In the genomic region with DNA sequence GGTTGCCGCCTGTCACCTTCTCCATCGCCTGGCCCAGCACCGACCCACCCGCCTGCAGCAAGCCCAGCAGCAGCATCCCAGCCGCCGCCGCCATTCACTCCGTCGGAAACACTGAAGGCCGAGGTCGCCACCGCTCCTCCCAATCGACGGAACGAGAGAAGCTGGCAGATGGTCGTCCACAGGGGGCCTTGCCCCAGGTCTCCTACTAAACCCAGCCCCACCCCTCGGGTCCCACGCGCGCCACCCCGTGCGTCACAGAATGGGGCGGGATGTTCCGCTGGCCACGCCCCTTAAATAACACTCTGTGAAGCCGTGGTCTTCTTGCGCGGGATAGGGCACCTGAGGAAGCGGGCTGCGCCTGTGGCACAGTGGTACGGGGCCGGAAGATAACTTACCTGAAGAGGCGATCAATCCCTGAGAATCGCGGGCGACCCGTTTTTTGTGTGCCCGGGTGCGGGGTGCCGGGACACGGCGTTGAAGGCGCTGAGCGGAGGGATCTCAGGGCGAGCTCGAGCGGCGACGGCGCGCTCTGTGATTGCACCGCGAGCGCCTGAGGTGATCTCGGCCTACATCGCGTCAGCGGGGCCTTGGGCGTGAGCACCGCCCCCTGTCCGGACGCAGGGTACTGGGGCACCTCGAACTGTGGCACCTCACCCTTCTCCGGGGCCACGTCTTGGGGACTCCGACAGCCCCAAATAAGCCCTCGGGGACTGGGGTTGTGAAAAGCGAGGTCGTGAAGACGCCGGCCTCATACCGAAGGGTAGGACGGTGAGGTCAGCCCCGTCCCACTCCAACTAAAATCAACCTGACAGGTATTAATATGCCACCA, we compare ENCODE assay signal across 8 cellular contexts. TPM values are rescaled to one million over a fixed set of nuclear protein-coding genes. Genes with fewer than 3 reads are reported as not detected.
A peak's percentile ranks its signal among the peaks of the same experiment; 100 is the strongest.
DNase-seq lines count a peak whose midpoint lies in the region; ATAC-seq and TF ChIP-seq lines count a peak whose summit lies in the region.

Gene CYP51A1, minus strand, starts transcription at position 207 of the 829 bp plus-strand sequence. Its CDS starts 113 bp downstream, at position 94.

- TF ChIP-seq CTCF in GM20000 (IDR thresholded peaks at IDR 0.05; ENCODE audit: extremely low read depth, missing control alignments) (no peak), lower lobe of right lung (IDR thresholded peaks at IDR 0.05) (peak; percentile 10)

- DNase-seq in CMK (ENCODE audit: low read depth) = peak; percentile 86
- DNase-seq in GM20000 (ENCODE audit: low spot score) = peak; percentile 93
- DNase-seq in HS-5 (ENCODE audit: low read depth) = peak; percentile 67
- DNase-seq in NK-92 (lab: John Stamatoyannopoulos, UW; ENCODE audit: unreplicated experiment) = peak; percentile 64
- peak; percentile 87 to 89 for DNase-seq in activated CD8-positive, alpha-beta memory T cell treated with anti-CD3 and anti-CD28 coated beads for 1 hour (ENCODE audit: extremely low read depth in 1 of 2, low read depth in 1 of 2)
- DNase-seq in lower lobe of right lung = peak; percentile 93
- DNase-seq in stimulated activated CD4-positive, alpha-beta T cell treated with anti-CD3 and anti-CD28 coated beads, TNF-alpha, amount 100 ng/mL, for 1 hour (ENCODE audit: low read depth in 3 of 3, low spot score in 1 of 3) = peak; percentile 75 to 90 (median 81)

- H3K4me1 ChIP-seq in ectodermal cell (ENCODE audit: control insufficient read depth, insufficient read depth, low read length) (no peaks in the 10 kb centered on the region), lower lobe of right lung (peaks cover 11% of the 10 kb centered on the region)

- peaks cover 5% of the 10 kb centered on the region for H3K36me3 ChIP-seq in ectodermal cell (ENCODE audit: control insufficient read depth, insufficient read depth, low read length)
- H3K36me3 ChIP-seq in lower lobe of right lung = peaks cover 19% of the 10 kb centered on the region

- H3K27me3 ChIP-seq in ectodermal cell (ENCODE audit: control insufficient read depth, insufficient read depth, low read length, poor library complexity, severe bottlenecking) (no peaks in the 10 kb centered on the region), lower lobe of right lung (ENCODE audit: low read depth) (no peaks in the 10 kb centered on the region)

- 1% methylated on average over 71 to 74 of the region's 74 CpGs for WGBS in ectodermal cell, 2 experiments

- ATAC-seq in lower lobe of right lung = peak; percentile 98

- intact Hi-C loops in lower lobe of right lung (cut with DNase I) = no loop called here

- H3K9me3 ChIP-seq in ectodermal cell (ENCODE audit: control insufficient read depth, low read length) (no peaks in the 10 kb centered on the region), lower lobe of right lung (no peaks in the 10 kb centered on the region)

- peak within 1 kb of the TSS; percentile 84 for H3K4me3 ChIP-seq in ectodermal cell (ENCODE audit: insufficient read depth, low read depth, low read length)
- peak within 1 kb of the TSS; percentile 91 for H3K4me3 ChIP-seq in lower lobe of right lung

- H3K27ac ChIP-seq in ectodermal cell (ENCODE audit: insufficient read depth, low read depth, low read length, poor library complexity, severe bottlenecking) = peak within 1 kb of the TSS; percentile 94
- H3K27ac ChIP-seq in lower lobe of right lung = peak within 1 kb of the TSS; percentile 94

RNA-seq across cellular contexts. Expression of gene CYP51A1, which starts in this region (rescaled TPM):
- polyA plus RNA-seq in ectodermal cell (2013, experiment 1 of 4) = 81.2 TPM
- polyA plus RNA-seq in ectodermal cell (2013, experiment 2 of 4) = 75.9 TPM
- 48.4 TPM for polyA plus RNA-seq in ectodermal cell (2013, experiment 3 of 4)
- 52.8 TPM for polyA plus RNA-seq in ectodermal cell (2013, experiment 4 of 4)
- total RNA-seq in lower lobe of right lung = 129 TPM

Comparison
In these comparisons a context has a peak if more than half of its experiments do, and no peak if none do; other contexts are left out.
1. Peak in every context shown above with its lines: DNase-seq, ATAC-seq, H3K4me3 ChIP-seq and H3K27ac ChIP-seq.